In the genomic region with DNA sequence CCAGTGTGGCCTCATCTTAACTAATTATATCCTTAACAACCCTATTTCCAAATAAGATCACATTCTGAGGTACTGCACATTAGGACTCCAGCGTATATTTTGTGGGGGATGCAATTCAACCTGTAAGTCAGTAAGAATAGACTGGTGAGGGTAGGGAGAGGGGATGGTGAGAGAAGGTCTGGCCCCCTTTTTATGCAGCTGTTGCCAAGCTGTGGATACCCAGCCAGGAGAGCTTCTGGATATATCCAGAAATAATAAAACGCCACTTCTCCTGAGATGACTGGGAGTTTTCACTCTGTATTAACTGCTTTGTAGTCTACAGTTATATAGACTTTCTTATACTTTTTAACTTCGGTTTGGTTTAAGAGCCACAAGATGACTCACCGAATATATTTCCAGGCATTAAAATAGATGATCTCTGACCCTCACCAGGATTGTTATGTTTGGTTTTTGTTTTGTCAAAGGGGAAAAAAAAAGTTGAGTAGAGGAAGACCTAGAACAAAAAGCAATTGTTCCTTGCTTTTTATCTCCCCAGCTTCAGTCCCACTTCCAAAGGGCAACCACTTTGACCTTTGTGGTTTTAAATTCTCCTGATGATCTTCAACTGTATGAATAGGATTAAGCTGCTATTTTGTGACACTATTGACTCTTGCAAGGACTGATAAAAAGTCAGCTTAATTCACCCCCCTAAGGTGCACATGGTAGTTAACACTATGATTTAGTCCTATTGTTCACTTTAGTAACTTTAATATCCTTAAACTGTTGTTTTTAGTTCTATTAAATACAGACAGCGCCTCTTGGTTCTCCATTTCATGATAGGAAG, we compare ENCODE assay signal across 1 cellular context.
TF ChIP-seq lines count a peak whose summit lies in the region.

No MANE protein-coding gene starts in this region.

TF ChIP-seq in HepG2, 621 proteins besides CTCF, POLR2A, EP300 and RAD21 (continued from another document and continues in another):
- TF ChIP-seq, protein P1, sequence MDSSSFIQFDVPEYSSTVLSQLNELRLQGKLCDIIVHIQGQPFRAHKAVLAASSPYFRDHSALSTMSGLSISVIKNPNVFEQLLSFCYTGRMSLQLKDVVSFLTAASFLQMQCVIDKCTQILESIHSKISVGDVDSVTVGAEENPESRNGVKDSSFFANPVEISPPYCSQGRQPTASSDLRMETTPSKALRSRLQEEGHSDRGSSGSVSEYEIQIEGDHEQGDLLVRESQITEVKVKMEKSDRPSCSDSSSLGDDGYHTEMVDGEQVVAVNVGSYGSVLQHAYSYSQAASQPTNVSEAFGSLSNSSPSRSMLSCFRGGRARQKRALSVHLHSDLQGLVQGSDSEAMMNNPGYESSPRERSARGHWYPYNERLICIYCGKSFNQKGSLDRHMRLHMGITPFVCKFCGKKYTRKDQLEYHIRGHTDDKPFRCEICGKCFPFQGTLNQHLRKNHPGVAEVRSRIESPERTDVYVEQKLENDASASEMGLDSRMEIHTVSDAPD (CRISPR knock-in tag; IDR thresholded peaks at IDR 0.05): no peak
- TF ChIP-seq, protein P2, sequence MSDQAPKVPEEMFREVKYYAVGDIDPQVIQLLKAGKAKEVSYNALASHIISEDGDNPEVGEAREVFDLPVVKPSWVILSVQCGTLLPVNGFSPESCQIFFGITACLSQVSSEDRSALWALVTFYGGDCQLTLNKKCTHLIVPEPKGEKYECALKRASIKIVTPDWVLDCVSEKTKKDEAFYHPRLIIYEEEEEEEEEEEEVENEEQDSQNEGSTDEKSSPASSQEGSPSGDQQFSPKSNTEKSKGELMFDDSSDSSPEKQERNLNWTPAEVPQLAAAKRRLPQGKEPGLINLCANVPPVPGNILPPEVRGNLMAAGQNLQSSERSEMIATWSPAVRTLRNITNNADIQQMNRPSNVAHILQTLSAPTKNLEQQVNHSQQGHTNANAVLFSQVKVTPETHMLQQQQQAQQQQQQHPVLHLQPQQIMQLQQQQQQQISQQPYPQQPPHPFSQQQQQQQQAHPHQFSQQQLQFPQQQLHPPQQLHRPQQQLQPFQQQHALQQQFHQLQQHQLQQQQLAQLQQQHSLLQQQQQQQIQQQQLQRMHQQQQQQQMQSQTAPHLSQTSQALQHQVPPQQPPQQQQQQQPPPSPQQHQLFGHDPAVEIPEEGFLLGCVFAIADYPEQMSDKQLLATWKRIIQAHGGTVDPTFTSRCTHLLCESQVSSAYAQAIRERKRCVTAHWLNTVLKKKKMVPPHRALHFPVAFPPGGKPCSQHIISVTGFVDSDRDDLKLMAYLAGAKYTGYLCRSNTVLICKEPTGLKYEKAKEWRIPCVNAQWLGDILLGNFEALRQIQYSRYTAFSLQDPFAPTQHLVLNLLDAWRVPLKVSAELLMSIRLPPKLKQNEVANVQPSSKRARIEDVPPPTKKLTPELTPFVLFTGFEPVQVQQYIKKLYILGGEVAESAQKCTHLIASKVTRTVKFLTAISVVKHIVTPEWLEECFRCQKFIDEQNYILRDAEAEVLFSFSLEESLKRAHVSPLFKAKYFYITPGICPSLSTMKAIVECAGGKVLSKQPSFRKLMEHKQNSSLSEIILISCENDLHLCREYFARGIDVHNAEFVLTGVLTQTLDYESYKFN (CRISPR knock-in tag; conservative IDR thresholded peaks at IDR 0.05): peak; percentile 86
- TF ChIP-seq, protein P3, sequence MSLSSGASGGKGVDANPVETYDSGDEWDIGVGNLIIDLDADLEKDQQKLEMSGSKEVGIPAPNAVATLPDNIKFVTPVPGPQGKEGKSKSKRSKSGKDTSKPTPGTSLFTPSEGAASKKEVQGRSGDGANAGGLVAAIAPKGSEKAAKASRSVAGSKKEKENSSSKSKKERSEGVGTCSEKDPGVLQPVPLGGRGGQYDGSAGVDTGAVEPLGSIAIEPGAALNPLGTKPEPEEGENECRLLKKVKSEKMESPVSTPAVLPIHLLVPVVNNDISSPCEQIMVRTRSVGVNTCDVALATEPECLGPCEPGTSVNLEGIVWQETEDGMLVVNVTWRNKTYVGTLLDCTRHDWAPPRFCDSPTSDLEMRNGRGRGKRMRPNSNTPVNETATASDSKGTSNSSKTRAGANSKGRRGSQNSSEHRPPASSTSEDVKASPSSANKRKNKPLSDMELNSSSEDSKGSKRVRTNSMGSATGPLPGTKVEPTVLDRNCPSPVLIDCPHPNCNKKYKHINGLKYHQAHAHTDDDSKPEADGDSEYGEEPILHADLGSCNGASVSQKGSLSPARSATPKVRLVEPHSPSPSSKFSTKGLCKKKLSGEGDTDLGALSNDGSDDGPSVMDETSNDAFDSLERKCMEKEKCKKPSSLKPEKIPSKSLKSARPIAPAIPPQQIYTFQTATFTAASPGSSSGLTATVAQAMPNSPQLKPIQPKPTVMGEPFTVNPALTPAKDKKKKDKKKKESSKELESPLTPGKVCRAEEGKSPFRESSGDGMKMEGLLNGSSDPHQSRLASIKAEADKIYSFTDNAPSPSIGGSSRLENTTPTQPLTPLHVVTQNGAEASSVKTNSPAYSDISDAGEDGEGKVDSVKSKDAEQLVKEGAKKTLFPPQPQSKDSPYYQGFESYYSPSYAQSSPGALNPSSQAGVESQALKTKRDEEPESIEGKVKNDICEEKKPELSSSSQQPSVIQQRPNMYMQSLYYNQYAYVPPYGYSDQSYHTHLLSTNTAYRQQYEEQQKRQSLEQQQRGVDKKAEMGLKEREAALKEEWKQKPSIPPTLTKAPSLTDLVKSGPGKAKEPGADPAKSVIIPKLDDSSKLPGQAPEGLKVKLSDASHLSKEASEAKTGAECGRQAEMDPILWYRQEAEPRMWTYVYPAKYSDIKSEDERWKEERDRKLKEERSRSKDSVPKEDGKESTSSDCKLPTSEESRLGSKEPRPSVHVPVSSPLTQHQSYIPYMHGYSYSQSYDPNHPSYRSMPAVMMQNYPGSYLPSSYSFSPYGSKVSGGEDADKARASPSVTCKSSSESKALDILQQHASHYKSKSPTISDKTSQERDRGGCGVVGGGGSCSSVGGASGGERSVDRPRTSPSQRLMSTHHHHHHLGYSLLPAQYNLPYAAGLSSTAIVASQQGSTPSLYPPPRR (CRISPR knock-in tag; IDR thresholded peaks at IDR 0.05; ENCODE audit: borderline replicate concordance): peak; percentile 80
- TF ChIP-seq SOX13 (IDR thresholded peaks at IDR 0.05) (peak; percentile 93), SOX13 (CRISPR knock-in tag; conservative IDR thresholded peaks at IDR 0.05 in 1 of 2, IDR thresholded peaks at IDR 0.05 in 1 of 2) (peak in 1 of 2 experiments; percentile 99; a peak in 2 of 4 replicates), SKI (IDR thresholded peaks at IDR 0.05; ENCODE audit: partially characterized antibody) (peak; percentile 8), POGZ (CRISPR knock-in tag; IDR thresholded peaks at IDR 0.05) (no peak), TBX3 (IDR thresholded peaks at IDR 0.05; ENCODE audit: borderline replicate concordance) (peak; percentile 80; the same call in 1 of the 2 replicates), THAP11 (CRISPR knock-in tag; IDR thresholded peaks at IDR 0.05) (peak; percentile 12; the same call in 1 of the 2 replicates), FOSL2 (CRISPR knock-in tag; IDR thresholded peaks at IDR 0.05) (peak; percentile 46), CC2D1A (CRISPR knock-in tag; IDR thresholded peaks at IDR 0.05) (no peak), NFYB (CRISPR knock-in tag; IDR thresholded peaks at IDR 0.05) (no peak), ZNF652 (CRISPR knock-in tag; IDR thresholded peaks at IDR 0.05; ENCODE audit: borderline replicate concordance, low read depth) (no peak), ZNF253 (CRISPR knock-in tag; IDR thresholded peaks at IDR 0.05; ENCODE audit: borderline replicate concordance) (no peak), ZNF224 (CRISPR knock-in tag; IDR thresholded peaks at IDR 0.05) (no peak), NBN (conservative IDR thresholded peaks at IDR 0.05) (no peak), ZEB1 (IDR thresholded peaks at IDR 0.05; ENCODE audit: insufficient replicate concordance, low read depth) (no peak), SMARCC2 (IDR thresholded peaks at IDR 0.05) (no peak), FIP1L1 (IDR thresholded peaks at IDR 0.05; ENCODE audit: borderline replicate concordance, insufficient read depth, low read depth, low read length) (no peak)
- TF ChIP-seq, protein P4, sequence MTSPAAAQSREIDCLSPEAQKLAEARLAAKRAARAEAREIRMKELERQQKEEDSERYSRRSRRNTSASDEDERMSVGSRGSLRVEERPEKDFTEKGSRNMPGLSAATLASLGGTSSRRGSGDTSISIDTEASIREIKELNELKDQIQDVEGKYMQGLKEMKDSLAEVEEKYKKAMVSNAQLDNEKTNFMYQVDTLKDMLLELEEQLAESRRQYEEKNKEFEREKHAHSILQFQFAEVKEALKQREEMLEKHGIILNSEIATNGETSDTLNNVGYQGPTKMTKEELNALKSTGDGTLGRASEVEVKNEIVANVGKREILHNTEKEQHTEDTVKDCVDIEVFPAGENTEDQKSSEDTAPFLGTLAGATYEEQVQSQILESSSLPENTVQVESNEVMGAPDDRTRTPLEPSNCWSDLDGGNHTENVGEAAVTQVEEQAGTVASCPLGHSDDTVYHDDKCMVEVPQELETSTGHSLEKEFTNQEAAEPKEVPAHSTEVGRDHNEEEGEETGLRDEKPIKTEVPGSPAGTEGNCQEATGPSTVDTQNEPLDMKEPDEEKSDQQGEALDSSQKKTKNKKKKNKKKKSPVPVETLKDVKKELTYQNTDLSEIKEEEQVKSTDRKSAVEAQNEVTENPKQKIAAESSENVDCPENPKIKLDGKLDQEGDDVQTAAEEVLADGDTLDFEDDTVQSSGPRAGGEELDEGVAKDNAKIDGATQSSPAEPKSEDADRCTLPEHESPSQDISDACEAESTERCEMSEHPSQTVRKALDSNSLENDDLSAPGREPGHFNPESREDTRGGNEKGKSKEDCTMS (CRISPR knock-in tag; conservative IDR thresholded peaks at IDR 0.05): no peak
- TF ChIP-seq, protein P5, sequence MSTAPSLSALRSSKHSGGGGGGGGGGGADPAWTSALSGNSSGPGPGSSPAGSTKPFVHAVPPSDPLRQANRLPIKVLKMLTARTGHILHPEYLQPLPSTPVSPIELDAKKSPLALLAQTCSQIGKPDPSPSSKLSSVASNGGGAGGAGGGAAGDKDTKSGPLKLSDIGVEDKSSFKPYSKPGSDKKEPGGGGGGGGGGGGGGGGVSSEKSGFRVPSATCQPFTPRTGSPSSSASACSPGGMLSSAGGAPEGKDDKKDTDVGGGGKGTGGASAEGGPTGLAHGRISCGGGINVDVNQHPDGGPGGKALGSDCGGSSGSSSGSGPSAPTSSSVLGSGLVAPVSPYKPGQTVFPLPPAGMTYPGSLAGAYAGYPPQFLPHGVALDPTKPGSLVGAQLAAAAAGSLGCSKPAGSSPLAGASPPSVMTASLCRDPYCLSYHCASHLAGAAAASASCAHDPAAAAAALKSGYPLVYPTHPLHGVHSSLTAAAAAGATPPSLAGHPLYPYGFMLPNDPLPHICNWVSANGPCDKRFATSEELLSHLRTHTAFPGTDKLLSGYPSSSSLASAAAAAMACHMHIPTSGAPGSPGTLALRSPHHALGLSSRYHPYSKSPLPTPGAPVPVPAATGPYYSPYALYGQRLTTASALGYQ (CRISPR knock-in tag; IDR thresholded peaks at IDR 0.05): peak; percentile 79
- TF ChIP-seq, protein P6, sequence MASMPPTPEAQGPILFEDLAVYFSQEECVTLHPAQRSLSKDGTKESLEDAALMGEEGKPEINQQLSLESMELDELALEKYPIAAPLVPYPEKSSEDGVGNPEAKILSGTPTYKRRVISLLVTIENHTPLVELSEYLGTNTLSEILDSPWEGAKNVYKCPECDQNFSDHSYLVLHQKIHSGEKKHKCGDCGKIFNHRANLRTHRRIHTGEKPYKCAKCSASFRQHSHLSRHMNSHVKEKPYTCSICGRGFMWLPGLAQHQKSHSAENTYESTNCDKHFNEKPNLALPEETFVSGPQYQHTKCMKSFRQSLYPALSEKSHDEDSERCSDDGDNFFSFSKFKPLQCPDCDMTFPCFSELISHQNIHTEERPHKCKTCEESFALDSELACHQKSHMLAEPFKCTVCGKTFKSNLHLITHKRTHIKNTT (CRISPR knock-in tag; IDR thresholded peaks at IDR 0.05): no peak
- TF ChIP-seq, protein P7, sequence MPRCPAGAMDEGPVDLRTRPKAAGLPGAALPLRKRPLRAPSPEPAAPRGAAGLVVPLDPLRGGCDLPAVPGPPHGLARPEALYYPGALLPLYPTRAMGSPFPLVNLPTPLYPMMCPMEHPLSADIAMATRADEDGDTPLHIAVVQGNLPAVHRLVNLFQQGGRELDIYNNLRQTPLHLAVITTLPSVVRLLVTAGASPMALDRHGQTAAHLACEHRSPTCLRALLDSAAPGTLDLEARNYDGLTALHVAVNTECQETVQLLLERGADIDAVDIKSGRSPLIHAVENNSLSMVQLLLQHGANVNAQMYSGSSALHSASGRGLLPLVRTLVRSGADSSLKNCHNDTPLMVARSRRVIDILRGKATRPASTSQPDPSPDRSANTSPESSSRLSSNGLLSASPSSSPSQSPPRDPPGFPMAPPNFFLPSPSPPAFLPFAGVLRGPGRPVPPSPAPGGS (CRISPR knock-in tag; IDR thresholded peaks at IDR 0.05): no peak
- TF ChIP-seq, protein P8, sequence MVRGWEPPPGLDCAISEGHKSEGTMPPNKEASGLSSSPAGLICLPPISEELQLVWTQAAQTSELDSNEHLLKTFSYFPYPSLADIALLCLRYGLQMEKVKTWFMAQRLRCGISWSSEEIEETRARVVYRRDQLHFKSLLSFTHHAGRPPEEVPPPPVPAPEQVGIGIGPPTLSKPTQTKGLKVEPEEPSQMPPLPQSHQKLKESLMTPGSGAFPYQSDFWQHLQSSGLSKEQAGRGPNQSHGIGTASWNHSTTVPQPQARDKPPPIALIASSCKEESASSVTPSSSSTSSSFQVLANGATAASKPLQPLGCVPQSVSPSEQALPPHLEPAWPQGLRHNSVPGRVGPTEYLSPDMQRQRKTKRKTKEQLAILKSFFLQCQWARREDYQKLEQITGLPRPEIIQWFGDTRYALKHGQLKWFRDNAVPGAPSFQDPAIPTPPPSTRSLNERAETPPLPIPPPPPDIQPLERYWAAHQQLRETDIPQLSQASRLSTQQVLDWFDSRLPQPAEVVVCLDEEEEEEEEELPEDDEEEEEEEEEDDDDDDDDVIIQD (CRISPR knock-in tag; IDR thresholded peaks at IDR 0.05; ENCODE audit: low read depth): no peak; the same call in 1 of the 2 replicates
